Comparison of ENCODE assay signal across 10 cellular contexts in genomic region chr1:2110738-2111673, GRCh38.
"Had no signal": no experiment of that assay in that cellular context is flagged by ENCODE, and none has a peak within 500 bp of the region (broad histone marks: within the 10 kb centered on the region; RNA-seq: fewer than 3 reads in every experiment).

No MANE protein-coding gene starts in this region.

- H3K27ac Mint-ChIP-seq: activated CD4-positive, alpha-beta T cell treated with anti-CD3 and anti-CD28 coated beads, Interleukin-2, amount 10 ng/mL, durations not matched to agents 24 days and 14 days; activated T-helper 17 cell treated with anti-CD3 and anti-CD28 coated beads, Interleukin-2, amount 50 U/mL, for 72 hours; brain had no signal

- H3K9me3 Mint-ChIP-seq: activated CD4-positive, alpha-beta T cell treated with anti-CD3 and anti-CD28 coated beads, Interleukin-2, amount 10 ng/mL, durations not matched to agents 24 days and 14 days; activated T-helper 17 cell treated with anti-CD3 and anti-CD28 coated beads, Interleukin-2, amount 50 U/mL, for 72 hours; brain had no signal

- H3K27me3 ChIP-seq: right lobe of liver, transverse colon had no signal

- H3K36me3 Mint-ChIP-seq: brain had no signal

- H3K9me3 ChIP-seq: right lobe of liver, transverse colon had no signal

- H3K27me3 Mint-ChIP-seq: activated CD4-positive, alpha-beta T cell treated with anti-CD3 and anti-CD28 coated beads, Interleukin-2, amount 10 ng/mL, durations not matched to agents 24 days and 14 days; activated T-helper 17 cell treated with anti-CD3 and anti-CD28 coated beads, Interleukin-2, amount 50 U/mL, for 72 hours; brain had no signal

- H3K36me3 ChIP-seq: right lobe of liver, transverse colon had no signal

- H3K4me3 Mint-ChIP-seq: activated CD4-positive, alpha-beta T cell treated with anti-CD3 and anti-CD28 coated beads, Interleukin-2, amount 10 ng/mL, durations not matched to agents 24 days and 14 days; activated T-helper 17 cell treated with anti-CD3 and anti-CD28 coated beads, Interleukin-2, amount 50 U/mL, for 72 hours; brain had no signal

- H3K4me1 Mint-ChIP-seq: activated CD4-positive, alpha-beta T cell treated with anti-CD3 and anti-CD28 coated beads, Interleukin-2, amount 10 ng/mL, durations not matched to agents 24 days and 14 days; activated T-helper 17 cell treated with anti-CD3 and anti-CD28 coated beads, Interleukin-2, amount 50 U/mL, for 72 hours had no signal

- ATAC-seq: activated T-helper 17 cell treated with anti-CD3 and anti-CD28 coated beads, Interleukin-2, amount 50 U/mL, for 72 hours; left lobe of liver; right lobe of liver; SK-N-SH treated with all-trans-retinoic acid at 6 μM for 48 hours had no signal

- DNase-seq: activated CD4-positive, alpha-beta T cell treated with anti-CD3 and anti-CD28 coated beads, Interleukin-2, amount 10 ng/mL, durations not matched to agents 24 days and 14 days; activated naive CD4-positive, alpha-beta T cell treated with anti-CD3 and anti-CD28 coated beads, Interleukin-2, amount 50 U/mL, for 16 hours; stimulated activated naive CD4-positive, alpha-beta T cell; substantia nigra; transverse colon had no signal

- H3K27ac ChIP-seq: right lobe of liver, transverse colon had no signal

- H3K4me3 ChIP-seq: right lobe of liver, transverse colon had no signal

- H3K4me1 ChIP-seq: right lobe of liver, transverse colon had no signal
